In genomic region chr1:15282038-15282437, GRCh38 we compare ENCODE assay signal across 19 cellular contexts. TPM values are rescaled to one million over a fixed set of nuclear protein-coding genes. Genes with fewer than 3 reads are reported as not detected.
"Had no signal": no experiment of that assay in that cellular context is flagged by ENCODE, and none has a peak within 500 bp of the region (broad histone marks: within the 10 kb centered on the region; RNA-seq: fewer than 3 reads in every experiment).

No MANE protein-coding gene starts in this region.

- H3K27me3 ChIP-seq: colonic mucosa, hepatocyte, neural progenitor cell had no signal

- H3K36me3 ChIP-seq: colonic mucosa, neural progenitor cell, spleen had no signal

- H3K36me3 Mint-ChIP-seq: activated CD4-positive, alpha-beta memory T cell treated with anti-CD3 and anti-CD28 coated beads for 36 hours; activated naive CD8-positive, alpha-beta T cell treated with anti-CD3 and anti-CD28 coated beads for 36 hours; neural progenitor cell; T-cell; WTC11 had no signal

- H3K4me3 ChIP-seq: colonic mucosa, hepatocyte, neural progenitor cell, spleen had no signal

- H3K27ac Mint-ChIP-seq: activated CD4-positive, alpha-beta memory T cell treated with anti-CD3 and anti-CD28 coated beads for 36 hours; activated naive CD8-positive, alpha-beta T cell treated with anti-CD3 and anti-CD28 coated beads for 36 hours; naive B cell; neural progenitor cell; stimulated activated memory B cell treated with anti-CD40 and anti-IgM and Interleukin-4, amounts not matched to agents 10 μg/mL and 1 μg/mL and 100 μg/mL, for 72 hours; T-cell; WTC11 had no signal

- DNase-seq: activated CD4-positive, alpha-beta memory T cell treated with anti-CD3 and anti-CD28 coated beads for 36 hours; activated CD4-positive, alpha-beta T cell treated with anti-CD3 and anti-CD28 coated beads for 4 hours; activated naive CD4-positive, alpha-beta T cell; activated naive CD8-positive, alpha-beta T cell treated with anti-CD3 and anti-CD28 coated beads for 36 hours; activated T-cell treated with anti-CD3 and anti-CD28 coated beads for 4 hours; amniotic stem cell; central memory CD4-positive, alpha-beta T cell; colonic mucosa; mammary epithelial cell; naive B cell; SK-N-SH; spleen; stimulated activated CD4-positive, alpha-beta T cell treated with anti-CD3 and anti-CD28 coated beads, Interleukin-4, amount 100 ng/mL, for 4 hours; T-cell had no signal

- H3K4me1 ChIP-seq: neural progenitor cell, spleen had no signal

- H3K9me3 ChIP-seq: colonic mucosa, SK-N-SH had no signal

- H3K4me1 Mint-ChIP-seq: activated naive CD8-positive, alpha-beta T cell treated with anti-CD3 and anti-CD28 coated beads for 36 hours; naive B cell; stimulated activated memory B cell treated with anti-CD40 and anti-IgM and Interleukin-4, amounts not matched to agents 10 μg/mL and 1 μg/mL and 100 μg/mL, for 72 hours; T-cell; WTC11 had no signal

- H3K4me3 Mint-ChIP-seq: activated CD4-positive, alpha-beta memory T cell treated with anti-CD3 and anti-CD28 coated beads for 36 hours; activated naive CD8-positive, alpha-beta T cell treated with anti-CD3 and anti-CD28 coated beads for 36 hours; naive B cell; neural progenitor cell; stimulated activated memory B cell treated with anti-CD40 and anti-IgM and Interleukin-4, amounts not matched to agents 10 μg/mL and 1 μg/mL and 100 μg/mL, for 72 hours; T-cell; WTC11 had no signal

- H3K9me3 Mint-ChIP-seq: activated CD4-positive, alpha-beta memory T cell treated with anti-CD3 and anti-CD28 coated beads for 36 hours; activated naive CD8-positive, alpha-beta T cell treated with anti-CD3 and anti-CD28 coated beads for 36 hours; neural progenitor cell; T-cell had no signal

- H3K27ac ChIP-seq: colonic mucosa, hepatocyte, neural progenitor cell, spleen had no signal

- ATAC-seq: stimulated activated memory B cell treated with anti-CD40 and anti-IgM and Interleukin-4, amounts not matched to agents 10 μg/mL and 1 μg/mL and 100 μg/mL, for 72 hours; T-cell had no signal

RNA-seq across cellular contexts. Expression of gene FHAD1, which starts 35.0 kb away (rescaled TPM):
- total RNA-seq: activated CD4-positive, alpha-beta memory T cell treated with anti-CD3 and anti-CD28 coated beads for 36 hours; osteocyte had no signal
